In the genomic region with DNA sequence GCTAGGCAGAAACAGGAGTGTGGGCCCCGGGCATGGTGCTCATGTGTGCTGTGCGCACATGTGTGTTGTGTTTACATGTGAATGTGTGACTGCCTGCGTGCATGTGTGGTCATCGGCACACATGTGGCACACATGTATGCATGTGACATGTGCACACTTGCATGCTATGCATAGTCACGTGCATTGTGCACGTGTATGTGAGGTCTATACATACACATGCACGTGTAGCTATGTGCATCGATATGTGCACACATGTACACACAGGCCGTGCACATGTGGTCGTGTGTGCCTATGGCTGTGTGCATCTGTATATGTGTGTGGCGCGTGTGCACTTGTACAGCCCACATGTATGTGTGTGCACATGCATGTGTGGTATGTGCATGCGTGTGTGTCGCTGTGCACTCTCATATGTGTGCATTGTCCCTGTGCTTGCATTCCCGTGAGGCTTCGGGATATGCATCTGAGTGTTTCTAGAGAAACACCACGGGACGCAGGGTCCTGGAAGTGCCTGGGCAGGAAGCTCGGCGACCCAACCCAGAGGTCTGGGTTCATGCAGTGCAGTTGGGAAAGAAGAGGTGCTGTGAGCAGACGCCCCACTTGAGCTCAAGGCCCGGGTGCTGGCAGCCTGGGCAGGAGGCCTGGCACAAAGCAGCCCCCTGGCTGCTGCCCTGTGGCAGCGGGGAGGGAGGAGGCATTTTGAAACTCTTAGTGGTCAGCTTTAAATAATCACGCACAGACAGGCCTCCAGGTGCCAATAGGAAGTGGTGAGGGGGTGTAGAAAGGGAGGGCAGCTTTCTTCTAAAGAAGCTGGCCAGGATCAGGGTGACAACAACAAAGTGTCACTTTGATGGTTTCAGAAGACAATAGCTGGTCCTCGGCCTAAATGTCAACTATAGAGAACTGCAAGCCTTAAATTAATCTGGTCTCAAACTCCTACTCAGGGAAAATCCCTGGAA, we compare ENCODE assay signal across 17 cellular contexts.
DNase-seq lines count a peak whose midpoint lies in the region; ATAC-seq and TF ChIP-seq lines count a peak whose summit lies in the region.
"Had no signal": no experiment of that assay in that cellular context is flagged by ENCODE, and none has a peak within 500 bp of the region (broad histone marks: within the 10 kb centered on the region; RNA-seq: fewer than 3 reads in every experiment).

No MANE protein-coding gene starts in this region.

- peaks cover 17 to 35% (median 19%) of the 10 kb centered on the region in 3 donors for H3K27me3 Mint-ChIP-seq in immature natural killer cell (ENCODE audit: low read depth in 3 of 3)
- H3K27me3 Mint-ChIP-seq in progenitor cell of endocrine pancreas, result peaks cover 69% of the 10 kb centered on the region

- peaks cover 31 to 35% of the 10 kb centered on the region in 2 donors for H3K4me1 Mint-ChIP-seq in immature natural killer cell
- no peaks in the 10 kb centered on the region for H3K4me1 Mint-ChIP-seq in progenitor cell of endocrine pancreas (ENCODE audit: low read depth)

- peak overlapping the region; percentile 65 to 86 (median 74) for H3K4me3 Mint-ChIP-seq in immature natural killer cell
- H3K4me3 Mint-ChIP-seq in progenitor cell of endocrine pancreas (ENCODE audit: low read depth), result no peak overlapping the region
- H3K4me3 Mint-ChIP-seq: B cell, neural crest cell had no signal

- H3K9me3 Mint-ChIP-seq in immature natural killer cell (peaks cover 0 to 2% (median 0%) of the 10 kb centered on the region in 6 donors), progenitor cell of endocrine pancreas (ENCODE audit: low read depth) (no peaks in the 10 kb centered on the region)
- H3K9me3 Mint-ChIP-seq: activated T-cell treated with anti-CD3 and anti-CD28 coated beads, Interleukin-2, amount 50 U/mL, for 4 hours; neural crest cell had no signal

- intact Hi-C loops in head of caudate nucleus (cut with DNase I), result no loop called here

- H3K4me3 ChIP-seq in GM12865 (ENCODE audit: low read depth, low read length), result no peak overlapping the region
- H3K4me3 ChIP-seq: left ventricle myocardium inferior, sigmoid colon, SK-N-MC had no signal

- H3K36me3 Mint-ChIP-seq in immature natural killer cell (no peaks in the 10 kb centered on the region), progenitor cell of endocrine pancreas (ENCODE audit: insufficient read depth) (no peaks in the 10 kb centered on the region)

- peak; percentile 45 for DNase-seq in GM12865 (ENCODE audit: low read depth)
- DNase-seq in immature natural killer cell, result peak; percentile 58 to 62 (median 61)
- DNase-seq in head of caudate nucleus, result no peak
- DNase-seq in medulla oblongata (ENCODE audit: extremely low spot score), result no peak
- DNase-seq in progenitor cell of endocrine pancreas (ENCODE audit: low spot score, unreplicated experiment), result no peak
- DNase-seq in middle frontal gyrus (ENCODE audit: extremely low spot score, low spot score), result no peak
- DNase-seq: activated T-cell treated with anti-CD3 and anti-CD28 coated beads, Interleukin-2, amount 50 U/mL, for 4 hours; anterior cingulate cortex; cortex of kidney; hypothalamus; left ventricle myocardium inferior; sigmoid colon had no signal

- ATAC-seq in GM19452 (IDR thresholded peaks at IDR 0.05; ENCODE audit: unreplicated experiment) (peak; percentile 44), HG03432 (IDR thresholded peaks at IDR 0.05; ENCODE audit: unreplicated experiment) (peak; percentile 40)

- H3K27ac Mint-ChIP-seq in immature natural killer cell (peak overlapping the region in 5 of 6 donors; percentile 67 to 83 (median 69)), progenitor cell of endocrine pancreas (no peak overlapping the region)
- H3K27ac Mint-ChIP-seq: B cell had no signal

- TF ChIP-seq CTCF in GM12865 (IDR thresholded peaks at IDR 0.05; ENCODE audit: insufficient read depth, low read depth, low read length, missing control alignments) (no peak), progenitor cell of endocrine pancreas (IDR thresholded peaks at IDR 0.05; ENCODE audit: unreplicated experiment) (no peak)

Comparison
In these comparisons a context has a peak if more than half of its experiments do, and no peak if none do; other contexts are left out.
1. DNase-seq: peak in GM12865 (single experiment) and immature natural killer cell (3 of 3); none in head of caudate nucleus (0 of 42), medulla oblongata (single experiment), progenitor cell of endocrine pancreas (single experiment) and middle frontal gyrus (single experiment).